11 cellular contexts compared by ENCODE assay signal in genomic region chr1:203282720-203283542, GRCh38. TPM values are rescaled to one million over a fixed set of nuclear protein-coding genes. Genes with fewer than 3 reads are reported as not detected.
DNase-seq lines count a peak whose midpoint lies in the region; TF ChIP-seq lines count a peak whose summit lies in the region.
"Had no signal": no experiment of that assay in that cellular context is flagged by ENCODE, and none has a peak within 500 bp of the region (broad histone marks: within the 10 kb centered on the region; RNA-seq: fewer than 3 reads in every experiment).

No MANE protein-coding gene starts in this region.

- H3K27ac ChIP-seq in right atrium auricular region, result peak overlapping the region; percentile 92 to 99
- peak overlapping the region; percentile 98 for H3K27ac ChIP-seq in skeletal muscle tissue (ENCODE audit: low read depth, low read length)
- no peak overlapping the region for H3K27ac ChIP-seq in RWPE1

- H3K36me3 ChIP-seq in right atrium auricular region (no peaks in the 10 kb centered on the region), skeletal muscle tissue (ENCODE audit: control insufficient read depth in 3 of 3, insufficient read depth in 3 of 3, low read length in 3 of 3) (no peaks in the 10 kb centered on the region)

- H3K4me1 ChIP-seq in right atrium auricular region, result peaks cover 0 to 84% of the 10 kb centered on the region in 2 donors
- peaks cover 82 to 91% (median 90%) of the 10 kb centered on the region in 3 donors for H3K4me1 ChIP-seq in skeletal muscle tissue (ENCODE audit: control insufficient read depth in 3 of 3, insufficient read depth in 3 of 3, low read length in 3 of 3)

- H3K9me3 ChIP-seq in right atrium auricular region, result no peaks in the 10 kb centered on the region
- H3K9me3 ChIP-seq in skeletal muscle tissue (ENCODE audit: control insufficient read depth in 3 of 3, low read length in 3 of 3), result no peaks in the 10 kb centered on the region

- POLR2A ChIA-PET in RWPE1 (lab: Yijun Ruan, JAX; ENCODE audit: low non-redundant PET), result no interaction called here

- no peaks in the 10 kb centered on the region for H3K27me3 ChIP-seq in right atrium auricular region
- H3K27me3 ChIP-seq in skeletal muscle tissue (ENCODE audit: control insufficient read depth in 3 of 3, insufficient read depth in 3 of 3, low read length in 3 of 3), result no peaks in the 10 kb centered on the region

- TF ChIP-seq CTCF in right atrium auricular region (IDR thresholded peaks at IDR 0.05) (no peak), RWPE1 (conservative IDR thresholded peaks at IDR 0.05; ENCODE audit: low read depth) (no peak)

- DNase-seq in NCI-H526 (lab: John Stamatoyannopoulos, UW) (peak; percentile 15 to 51), NCI-H526 treated with DMSO at 0.1 percent for 48 hours (lab: John Stamatoyannopoulos, UW) (no peak), NCI-H1694 (lab: John Stamatoyannopoulos, UW) (peak; percentile 62), right atrium auricular region (ENCODE audit: low spot score) (peak; percentile 56), SHP77 treated with DMSO at 0.1 percent for 48 hours (lab: John Stamatoyannopoulos, UW) (no peak), RWPE1 (ENCODE audit: low spot score) (no peak)
- DNase-seq in activated CD4-positive, alpha-beta T cell treated with anti-CD3 and anti-CD28 coated beads for 4 hours, result no peak
- DNase-seq: stimulated activated CD8-positive, alpha-beta memory T cell treated with anti-CD3 and anti-CD28 coated beads, Interleukin-4, amount 100 ng/mL, for 48 hours; T-helper 17 cell had no signal

- H3K4me3 ChIP-seq in right atrium auricular region, result no peak overlapping the region
- H3K4me3 ChIP-seq in skeletal muscle tissue (ENCODE audit: low read length in 3 of 3), result peak overlapping the region in 2 of 3 donors; percentile 22 to 49

- H3K9ac ChIP-seq in skeletal muscle tissue (ENCODE audit: low read depth in 1 of 3, low read length in 3 of 3), result peak overlapping the region; percentile 76 to 85 (median 76)

- CTCF ChIA-PET in RWPE1 (lab: Yijun Ruan, JAX), result interaction anchor here (1.1 to 4.2 kb wide), 5 partner anchors 9 to 44 kb away, joined by 4 to 23 read pairs (median 10); no protein-coding TSS in a partner anchor

RNA-seq across cellular contexts. Expression of gene BTG2, which starts 22.4 kb away (rescaled TPM):
- total RNA-seq in right atrium auricular region, result 100 to 1,000 TPM; 132 to 254 TPM
- total RNA-seq in skeletal muscle tissue, result 32.4 TPM

RNA-seq across cellular contexts. Expression of gene CHIT1, which starts 53.5 kb away (rescaled TPM):
- total RNA-seq in right atrium auricular region (not detected), skeletal muscle tissue (under 0.01 TPM)
- total RNA-seq: M059J had no signal

Comparison
In these comparisons a context has a peak if more than half of its experiments do, and no peak if none do; other contexts are left out.
1. DNase-seq: peak in NCI-H526 (2 of 2), NCI-H1694 (single experiment) and right atrium auricular region (single experiment); none in NCI-H526 treated with DMSO at 0.1 percent for 48 hours (single experiment), SHP77 treated with DMSO at 0.1 percent for 48 hours (single experiment), activated CD4-positive, alpha-beta T cell treated with anti-CD3 and anti-CD28 coated beads for 4 hours (0 of 2) and RWPE1 (single experiment).
2. H3K4me3 ChIP-seq: peak in skeletal muscle tissue (2 of 3); none in right atrium auricular region (0 of 2).